Comparison of ENCODE assay signal across 1 cellular context in genomic region chr22:38110008-38110862, GRCh38.
TF ChIP-seq lines count a peak whose summit lies in the region.

Gene BAIAP2L2, minus strand, starts transcription at chr22:38110684. Its CDS starts 159 bp downstream, at chr22:38110525.

TF ChIP-seq in GM23338, 12 proteins besides CTCF, POLR2A, EP300 and RAD21 (continued from another document):
- TF ChIP-seq CREB1 (CRISPR knock-in tag; IDR thresholded peaks at IDR 0.05; ENCODE audit: low read depth) (no peak), STAT1 (IDR thresholded peaks at IDR 0.05; ENCODE audit: unreplicated experiment) (no peak), ZNF462 (CRISPR knock-in tag; IDR thresholded peaks at IDR 0.05) (no peak), JUNB (IDR thresholded peaks at IDR 0.05; ENCODE audit: unreplicated experiment) (no peak), POLR2AphosphoS5 (IDR thresholded peaks at IDR 0.05; ENCODE audit: low read depth) (no peak), NANOG (IDR thresholded peaks at IDR 0.05; ENCODE audit: borderline replicate concordance) (no peak), ZNF114 (CRISPR knock-in tag; IDR thresholded peaks at IDR 0.05) (no peak), ETS1 (IDR thresholded peaks at IDR 0.05) (no peak), ZNF331 (CRISPR knock-in tag; IDR thresholded peaks at IDR 0.05; ENCODE audit: low read depth) (no peak)
